ENCODE assay signal across 35 cellular contexts in genomic region chr6:30019819-30020218, GRCh38.
"Had no signal": no experiment of that assay in that cellular context is flagged by ENCODE, and none has a peak within 500 bp of the region (broad histone marks: within the 10 kb centered on the region; RNA-seq: fewer than 3 reads in every experiment).

No MANE protein-coding gene starts in this region.

- ATAC-seq: activated CD8-positive, alpha-beta T cell treated with anti-CD3 and anti-CD28 coated beads for 36 hours; activated T-cell treated with anti-CD3 and anti-CD28 coated beads, Interleukin-2, amount 50 U/mL, for 72 hours; activated T-helper 17 cell treated with anti-CD3 and anti-CD28 coated beads, Interleukin-2, amount 50 U/mL, for 72 hours; PC-3 had no signal

- H3K4me3 ChIP-seq: MG63, Peyer's patch, SJSA1 had no signal

- DNase-seq: activated B cell treated with CpG ODN at 0.5 μM for 24 hours; activated CD4-positive, alpha-beta T cell treated with anti-CD3 and anti-CD28 coated beads for 4 hours; activated CD4-positive, alpha-beta T cell treated with anti-CD3 and anti-CD28 coated beads, Interleukin-2, amount 50 U/mL, for 4 hours; activated CD4-positive, CD25-positive, alpha-beta regulatory T cell treated with anti-CD3 and anti-CD28 coated beads, Interleukin-2, amount 50 U/mL, for 72 hours; activated CD8-positive, alpha-beta T cell treated with anti-CD3 and anti-CD28 coated beads for 36 hours; activated effector memory CD4-positive, alpha-beta T cell treated with anti-CD3 and anti-CD28 coated beads, Interleukin-2, amount 50 U/mL, for 16 hours; activated naive CD4-positive, alpha-beta T cell; activated naive CD4-positive, alpha-beta T cell treated with anti-CD3 and anti-CD28 coated beads, Interleukin-2, amount 50 U/mL, for 16 hours; activated naive CD8-positive, alpha-beta T cell treated with anti-CD3 and anti-CD28 coated beads for 36 hours; activated T-cell treated with anti-CD3 and anti-CD28 coated beads, Interleukin-2, amount 50 U/mL, for 1 hour; activated T-cell treated with anti-CD3 and anti-CD28 coated beads, Interleukin-2, amount 50 U/mL, for 72 hours; amniotic stem cell; aorta; brain microvascular endothelial cell; central memory CD4-positive, alpha-beta T cell; Kasumi-1; KG1; MG63; NCI-H1048; NCI-H1105 treated with DMSO at 0.1 percent for 48 hours; NCI-H1436; NCI-H1694; NCI-H2029; NCI-H345; NCI-H524 treated with DMSO at 0.1 percent for 48 hours; NCI-H748 treated with DMSO at 0.1 percent for 48 hours; NK-92 treated with Interleukin-12 subunit alpha and Interleukin-12 subunit beta, amount 100 ng/mL, for 24 hours; PC-3; Peyer's patch; RPMI8226; SHP77 treated with DMSO at 0.1 percent for 48 hours; SK-N-SH had no signal

- H3K27ac ChIP-seq: brain microvascular endothelial cell, Peyer's patch, SJSA1, VCaP had no signal
